ENCODE assay signal across 1 cellular context in genomic region chr19:13761423-13761822, GRCh38.
TF ChIP-seq lines count a peak whose summit lies in the region.

No MANE protein-coding gene starts in this region.

TF ChIP-seq in HepG2, 621 proteins besides CTCF, POLR2A, EP300 and RAD21:
- TF ChIP-seq ZNF749 (CRISPR knock-in tag; IDR thresholded peaks at IDR 0.05; ENCODE audit: borderline replicate concordance) (no peak), ATF5 (CRISPR knock-in tag; IDR thresholded peaks at IDR 0.05; ENCODE audit: low read depth) (no peak), ZNF407 (CRISPR knock-in tag; IDR thresholded peaks at IDR 0.05; ENCODE audit: not compliant biosample characterization) (no peak), ZNF20 (CRISPR knock-in tag; IDR thresholded peaks at IDR 0.05) (no peak), ZNF121 (CRISPR knock-in tag; IDR thresholded peaks at IDR 0.05) (peak; percentile 91), PAX8 (CRISPR knock-in tag; IDR thresholded peaks at IDR 0.05; ENCODE audit: borderline replicate concordance) (no peak)
TF ChIP-seq in HepG2: peak in this region for 1.
